1 cellular context compared by ENCODE assay signal in genomic region chr6:37713529-37714119, GRCh38.
TF ChIP-seq lines count a peak whose summit lies in the region.

No MANE protein-coding gene starts in this region.

TF ChIP-seq in K562, 482 proteins besides CTCF, POLR2A, EP300 and RAD21 (continues in another document):
- TF ChIP-seq KLF6 (CRISPR knock-in tag; IDR thresholded peaks at IDR 0.05; ENCODE audit: borderline replicate concordance) = no peak
- TF ChIP-seq FOXK1 (CRISPR knock-in tag; IDR thresholded peaks at IDR 0.05; ENCODE audit: borderline replicate concordance) = no peak
- TF ChIP-seq, protein P1, sequence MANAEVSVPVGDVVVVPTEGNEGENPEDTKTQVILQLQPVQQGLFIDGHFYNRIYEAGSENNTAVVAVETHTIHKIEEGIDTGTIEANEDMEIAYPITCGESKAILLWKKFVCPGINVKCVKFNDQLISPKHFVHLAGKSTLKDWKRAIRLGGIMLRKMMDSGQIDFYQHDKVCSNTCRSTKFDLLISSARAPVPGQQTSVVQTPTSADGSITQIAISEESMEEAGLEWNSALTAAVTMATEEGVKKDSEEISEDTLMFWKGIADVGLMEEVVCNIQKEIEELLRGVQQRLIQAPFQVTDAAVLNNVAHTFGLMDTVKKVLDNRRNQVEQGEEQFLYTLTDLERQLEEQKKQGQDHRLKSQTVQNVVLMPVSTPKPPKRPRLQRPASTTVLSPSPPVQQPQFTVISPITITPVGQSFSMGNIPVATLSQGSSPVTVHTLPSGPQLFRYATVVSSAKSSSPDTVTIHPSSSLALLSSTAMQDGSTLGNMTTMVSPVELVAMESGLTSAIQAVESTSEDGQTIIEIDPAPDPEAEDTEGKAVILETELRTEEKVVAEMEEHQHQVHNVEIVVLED (CRISPR knock-in tag; IDR thresholded peaks at IDR 0.05) = no peak
- no peak for TF ChIP-seq FOXP1 (CRISPR knock-in tag; IDR thresholded peaks at IDR 0.05)
- no peak for TF ChIP-seq MCM2 (IDR thresholded peaks at IDR 0.05; ENCODE audit: low read depth)
- TF ChIP-seq ELF2 (CRISPR knock-in tag; IDR thresholded peaks at IDR 0.05) = no peak
- TF ChIP-seq, protein P2, sequence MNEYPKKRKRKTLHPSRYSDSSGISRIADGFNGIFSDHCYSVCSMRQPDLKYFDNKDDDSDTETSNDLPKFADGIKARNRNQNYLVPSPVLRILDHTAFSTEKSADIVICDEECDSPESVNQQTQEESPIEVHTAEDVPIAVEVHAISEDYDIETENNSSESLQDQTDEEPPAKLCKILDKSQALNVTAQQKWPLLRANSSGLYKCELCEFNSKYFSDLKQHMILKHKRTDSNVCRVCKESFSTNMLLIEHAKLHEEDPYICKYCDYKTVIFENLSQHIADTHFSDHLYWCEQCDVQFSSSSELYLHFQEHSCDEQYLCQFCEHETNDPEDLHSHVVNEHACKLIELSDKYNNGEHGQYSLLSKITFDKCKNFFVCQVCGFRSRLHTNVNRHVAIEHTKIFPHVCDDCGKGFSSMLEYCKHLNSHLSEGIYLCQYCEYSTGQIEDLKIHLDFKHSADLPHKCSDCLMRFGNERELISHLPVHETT (CRISPR knock-in tag; conservative IDR thresholded peaks at IDR 0.05 in 1 of 2, IDR thresholded peaks at IDR 0.05 in 1 of 2) = no peak
- TF ChIP-seq LEF1 (IDR thresholded peaks at IDR 0.05) = peak; percentile 37; the same call in 1 of the 2 replicates
- TF ChIP-seq, protein P3, sequence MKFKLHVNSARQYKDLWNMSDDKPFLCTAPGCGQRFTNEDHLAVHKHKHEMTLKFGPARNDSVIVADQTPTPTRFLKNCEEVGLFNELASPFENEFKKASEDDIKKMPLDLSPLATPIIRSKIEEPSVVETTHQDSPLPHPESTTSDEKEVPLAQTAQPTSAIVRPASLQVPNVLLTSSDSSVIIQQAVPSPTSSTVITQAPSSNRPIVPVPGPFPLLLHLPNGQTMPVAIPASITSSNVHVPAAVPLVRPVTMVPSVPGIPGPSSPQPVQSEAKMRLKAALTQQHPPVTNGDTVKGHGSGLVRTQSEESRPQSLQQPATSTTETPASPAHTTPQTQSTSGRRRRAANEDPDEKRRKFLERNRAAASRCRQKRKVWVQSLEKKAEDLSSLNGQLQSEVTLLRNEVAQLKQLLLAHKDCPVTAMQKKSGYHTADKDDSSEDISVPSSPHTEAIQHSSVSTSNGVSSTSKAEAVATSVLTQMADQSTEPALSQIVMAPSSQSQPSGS (CRISPR knock-in tag; IDR thresholded peaks at IDR 0.05) = no peak
- no peak for TF ChIP-seq PRPF4 (IDR thresholded peaks at IDR 0.05; ENCODE audit: insufficient read depth, low read depth, low read length, poor library complexity, severe bottlenecking)
- no peak for TF ChIP-seq BDP1 (IDR thresholded peaks at IDR 0.05; ENCODE audit: insufficient read depth, insufficient read length)
- no peak for TF ChIP-seq ZNF589 (CRISPR knock-in tag; IDR thresholded peaks at IDR 0.05; ENCODE audit: low read depth)
- peak; percentile 74 for TF ChIP-seq FOSL1 (tag; conservative IDR thresholded peaks at IDR 0.05)
- TF ChIP-seq ILK (tag; IDR thresholded peaks at IDR 0.05; ENCODE audit: borderline replicate concordance, low read depth) = no peak
- TF ChIP-seq ZFX (CRISPR knock-in tag; IDR thresholded peaks at IDR 0.05) = no peak
- no peak for TF ChIP-seq ZC3H11A (IDR thresholded peaks at IDR 0.05; ENCODE audit: low read depth, low read length)
- TF ChIP-seq KAT8 (IDR thresholded peaks at IDR 0.05; ENCODE audit: low read depth) = no peak
- no peak for TF ChIP-seq DDX20 (tag; IDR thresholded peaks at IDR 0.05; ENCODE audit: low read depth)
- no peak for TF ChIP-seq POLR2B (IDR thresholded peaks at IDR 0.05; ENCODE audit: low read depth, partially characterized antibody)
- no peak for TF ChIP-seq ARID3A (IDR thresholded peaks at IDR 0.05; ENCODE audit: borderline replicate concordance, low read depth, low read length)
- TF ChIP-seq, protein P4, sequence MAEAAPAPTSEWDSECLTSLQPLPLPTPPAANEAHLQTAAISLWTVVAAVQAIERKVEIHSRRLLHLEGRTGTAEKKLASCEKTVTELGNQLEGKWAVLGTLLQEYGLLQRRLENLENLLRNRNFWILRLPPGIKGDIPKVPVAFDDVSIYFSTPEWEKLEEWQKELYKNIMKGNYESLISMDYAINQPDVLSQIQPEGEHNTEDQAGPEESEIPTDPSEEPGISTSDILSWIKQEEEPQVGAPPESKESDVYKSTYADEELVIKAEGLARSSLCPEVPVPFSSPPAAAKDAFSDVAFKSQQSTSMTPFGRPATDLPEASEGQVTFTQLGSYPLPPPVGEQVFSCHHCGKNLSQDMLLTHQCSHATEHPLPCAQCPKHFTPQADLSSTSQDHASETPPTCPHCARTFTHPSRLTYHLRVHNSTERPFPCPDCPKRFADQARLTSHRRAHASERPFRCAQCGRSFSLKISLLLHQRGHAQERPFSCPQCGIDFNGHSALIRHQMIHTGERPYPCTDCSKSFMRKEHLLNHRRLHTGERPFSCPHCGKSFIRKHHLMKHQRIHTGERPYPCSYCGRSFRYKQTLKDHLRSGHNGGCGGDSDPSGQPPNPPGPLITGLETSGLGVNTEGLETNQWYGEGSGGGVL (CRISPR knock-in tag; IDR thresholded peaks at IDR 0.05) = no peak
- TF ChIP-seq SLC30A9 (CRISPR knock-in tag; IDR thresholded peaks at IDR 0.05) = no peak
- peak in 1 of 2 experiments; percentile 60; a peak in 1 of 4 replicates for TF ChIP-seq TRIM24 (IDR thresholded peaks at IDR 0.05)
- no peak for TF ChIP-seq ZNF785 (CRISPR knock-in tag; IDR thresholded peaks at IDR 0.05)
- TF ChIP-seq ZKSCAN8 (CRISPR knock-in tag; IDR thresholded peaks at IDR 0.05) = no peak
- no peak for TF ChIP-seq SETDB1 (IDR thresholded peaks at IDR 0.05; ENCODE audit: low read length)
- no peak for TF ChIP-seq MCM5 (IDR thresholded peaks at IDR 0.05; ENCODE audit: low read depth)
- TF ChIP-seq, protein P5, sequence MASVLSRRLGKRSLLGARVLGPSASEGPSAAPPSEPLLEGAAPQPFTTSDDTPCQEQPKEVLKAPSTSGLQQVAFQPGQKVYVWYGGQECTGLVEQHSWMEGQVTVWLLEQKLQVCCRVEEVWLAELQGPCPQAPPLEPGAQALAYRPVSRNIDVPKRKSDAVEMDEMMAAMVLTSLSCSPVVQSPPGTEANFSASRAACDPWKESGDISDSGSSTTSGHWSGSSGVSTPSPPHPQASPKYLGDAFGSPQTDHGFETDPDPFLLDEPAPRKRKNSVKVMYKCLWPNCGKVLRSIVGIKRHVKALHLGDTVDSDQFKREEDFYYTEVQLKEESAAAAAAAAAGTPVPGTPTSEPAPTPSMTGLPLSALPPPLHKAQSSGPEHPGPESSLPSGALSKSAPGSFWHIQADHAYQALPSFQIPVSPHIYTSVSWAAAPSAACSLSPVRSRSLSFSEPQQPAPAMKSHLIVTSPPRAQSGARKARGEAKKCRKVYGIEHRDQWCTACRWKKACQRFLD (CRISPR knock-in tag; IDR thresholded peaks at IDR 0.05) = no peak; the same call in 1 of the 2 replicates
- TF ChIP-seq, protein P6, sequence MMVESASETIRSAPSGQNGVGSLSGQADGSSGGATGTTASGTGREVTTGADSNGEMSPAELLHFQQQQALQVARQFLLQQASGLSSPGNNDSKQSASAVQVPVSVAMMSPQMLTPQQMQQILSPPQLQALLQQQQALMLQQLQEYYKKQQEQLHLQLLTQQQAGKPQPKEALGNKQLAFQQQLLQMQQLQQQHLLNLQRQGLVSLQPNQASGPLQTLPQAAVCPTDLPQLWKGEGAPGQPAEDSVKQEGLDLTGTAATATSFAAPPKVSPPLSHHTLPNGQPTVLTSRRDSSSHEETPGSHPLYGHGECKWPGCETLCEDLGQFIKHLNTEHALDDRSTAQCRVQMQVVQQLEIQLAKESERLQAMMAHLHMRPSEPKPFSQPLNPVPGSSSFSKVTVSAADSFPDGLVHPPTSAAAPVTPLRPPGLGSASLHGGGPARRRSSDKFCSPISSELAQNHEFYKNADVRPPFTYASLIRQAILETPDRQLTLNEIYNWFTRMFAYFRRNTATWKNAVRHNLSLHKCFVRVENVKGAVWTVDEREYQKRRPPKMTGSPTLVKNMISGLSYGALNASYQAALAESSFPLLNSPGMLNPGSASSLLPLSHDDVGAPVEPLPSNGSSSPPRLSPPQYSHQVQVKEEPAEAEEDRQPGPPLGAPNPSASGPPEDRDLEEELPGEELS (CRISPR knock-in tag; IDR thresholded peaks at IDR 0.05; ENCODE audit: borderline replicate concordance) = no peak
- TF ChIP-seq NCOR1 (IDR thresholded peaks at IDR 0.05) = peak; percentile 35; the same call in 1 of the 2 replicates
- TF ChIP-seq MEIS2 (IDR thresholded peaks at IDR 0.05; ENCODE audit: partially characterized antibody) = peak; percentile 23
- peak in 1 of 2 experiments; percentile 29 for TF ChIP-seq E2F6 (IDR thresholded peaks at IDR 0.05; ENCODE audit: borderline replicate concordance in 1 of 2, extremely low read depth in 1 of 2, insufficient read depth in 1 of 2, insufficient read length in 1 of 2, low read depth in 1 of 2, low read length in 1 of 2, poor library complexity in 1 of 2, severe bottlenecking in 1 of 2)
- no peak for TF ChIP-seq ZFP1 (CRISPR knock-in tag; IDR thresholded peaks at IDR 0.05)
- TF ChIP-seq HNRNPH1 (optimal IDR thresholded peaks at IDR 0.05; ENCODE audit: low read depth, low read length) = no peak
- TF ChIP-seq NCOA1 (IDR thresholded peaks at IDR 0.05; ENCODE audit: low read depth) = peak; percentile 19; the same call in 1 of the 2 replicates
- TF ChIP-seq ZNF407 (IDR thresholded peaks at IDR 0.05; ENCODE audit: low read depth) = no peak
- TF ChIP-seq, protein P7, sequence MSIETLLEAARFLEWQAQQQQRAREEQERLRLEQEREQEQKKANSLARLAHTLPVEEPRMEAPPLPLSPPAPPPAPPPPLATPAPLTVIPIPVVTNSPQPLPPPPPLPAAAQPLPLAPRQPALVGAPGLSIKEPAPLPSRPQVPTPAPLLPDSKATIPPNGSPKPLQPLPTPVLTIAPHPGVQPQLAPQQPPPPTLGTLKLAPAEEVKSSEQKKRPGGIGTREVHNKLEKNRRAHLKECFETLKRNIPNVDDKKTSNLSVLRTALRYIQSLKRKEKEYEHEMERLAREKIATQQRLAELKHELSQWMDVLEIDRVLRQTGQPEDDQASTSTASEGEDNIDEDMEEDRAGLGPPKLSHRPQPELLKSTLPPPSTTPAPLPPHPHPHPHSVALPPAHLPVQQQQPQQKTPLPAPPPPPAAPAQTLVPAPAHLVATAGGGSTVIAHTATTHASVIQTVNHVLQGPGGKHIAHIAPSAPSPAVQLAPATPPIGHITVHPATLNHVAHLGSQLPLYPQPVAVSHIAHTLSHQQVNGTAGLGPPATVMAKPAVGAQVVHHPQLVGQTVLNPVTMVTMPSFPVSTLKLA (conservative IDR thresholded peaks at IDR 0.05) = peak in 1 of 2 experiments; percentile 47; a peak in 1 of 4 replicates
